ENCODE assay signal across 7 cellular contexts in genomic region chr5:112419050-112419595, GRCh38. TPM values are rescaled to one million over a fixed set of nuclear protein-coding genes. Genes with fewer than 3 reads are reported as not detected.
DNase-seq lines count a peak whose midpoint lies in the region; ATAC-seq and TF ChIP-seq lines count a peak whose summit lies in the region.

A gene with protein sequence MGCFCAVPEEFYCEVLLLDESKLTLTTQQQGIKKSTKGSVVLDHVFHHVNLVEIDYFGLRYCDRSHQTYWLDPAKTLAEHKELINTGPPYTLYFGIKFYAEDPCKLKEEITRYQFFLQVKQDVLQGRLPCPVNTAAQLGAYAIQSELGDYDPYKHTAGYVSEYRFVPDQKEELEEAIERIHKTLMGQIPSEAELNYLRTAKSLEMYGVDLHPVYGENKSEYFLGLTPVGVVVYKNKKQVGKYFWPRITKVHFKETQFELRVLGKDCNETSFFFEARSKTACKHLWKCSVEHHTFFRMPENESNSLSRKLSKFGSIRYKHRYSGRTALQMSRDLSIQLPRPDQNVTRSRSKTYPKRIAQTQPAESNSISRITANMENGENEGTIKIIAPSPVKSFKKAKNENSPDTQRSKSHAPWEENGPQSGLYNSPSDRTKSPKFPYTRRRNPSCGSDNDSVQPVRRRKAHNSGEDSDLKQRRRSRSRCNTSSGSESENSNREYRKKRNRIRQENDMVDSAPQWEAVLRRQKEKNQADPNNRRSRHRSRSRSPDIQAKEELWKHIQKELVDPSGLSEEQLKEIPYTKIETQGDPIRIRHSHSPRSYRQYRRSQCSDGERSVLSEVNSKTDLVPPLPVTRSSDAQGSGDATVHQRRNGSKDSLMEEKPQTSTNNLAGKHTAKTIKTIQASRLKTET (minus strand): TSS chr5:112419277. CDS start chr5:112419039, 238 bp downstream.

- intact Hi-C loops in activated T-helper 1 cell treated with anti-CD3 and anti-CD28 coated beads, Interleukin-12 subunit alpha, Interleukin-12 subunit beta, Interleukin-2, Interleukin-4 antibody, amounts not matched to agents 30 ng/mL and 10 ng/mL and 1 ng/mL, durations not matched to agents 14 hours and 24 hours and 36 hours (cut with micrococcal nuclease) = loop anchor here (2.0 kb wide), 1 partner anchor 318 kb away; the partner anchor contains the start of gene APC
- intact Hi-C loops in head of caudate nucleus (cut with DNase I) = loop anchor here (5.0 kb wide), 1 partner anchor 207 kb away; no protein-coding TSS in a partner anchor

- H3K4me1 Mint-ChIP-seq in activated T-helper 1 cell treated with anti-CD3 and anti-CD28 coated beads, Interleukin-12 subunit alpha, Interleukin-12 subunit beta, Interleukin-2, Interleukin-4 antibody, amounts not matched to agents 30 ng/mL and 10 ng/mL and 1 ng/mL, durations not matched to agents 14 hours and 24 hours and 36 hours (ENCODE audit: low read depth) = peaks cover 10% of the 10 kb centered on the region
- H3K4me1 Mint-ChIP-seq in osteocyte (ENCODE audit: unreplicated experiment) = peaks cover 14% of the 10 kb centered on the region

- peak within 1 kb of the TSS; percentile 74 for H3K4me3 ChIP-seq in GM12864 (ENCODE audit: low read depth, low read length)

- TF ChIP-seq CTCF in GM12864 (IDR thresholded peaks at IDR 0.05; ENCODE audit: low read depth, low read length, missing control alignments) = no peak
- no peak for TF ChIP-seq CTCF in osteocyte (IDR thresholded peaks at IDR 0.05)

- peak within 1 kb of the TSS; percentile 1 for H3K27ac Mint-ChIP-seq in activated T-helper 1 cell treated with anti-CD3 and anti-CD28 coated beads, Interleukin-12 subunit alpha, Interleukin-12 subunit beta, Interleukin-2, Interleukin-4 antibody, amounts not matched to agents 30 ng/mL and 10 ng/mL and 1 ng/mL, durations not matched to agents 14 hours and 24 hours and 36 hours
- no peak within 1 kb of the TSS for H3K27ac Mint-ChIP-seq in osteocyte (ENCODE audit: unreplicated experiment)

- peaks cover 1% of the 10 kb centered on the region for H3K36me3 Mint-ChIP-seq in activated T-helper 1 cell treated with anti-CD3 and anti-CD28 coated beads, Interleukin-12 subunit alpha, Interleukin-12 subunit beta, Interleukin-2, Interleukin-4 antibody, amounts not matched to agents 30 ng/mL and 10 ng/mL and 1 ng/mL, durations not matched to agents 14 hours and 24 hours and 36 hours (ENCODE audit: low read depth)
- H3K36me3 Mint-ChIP-seq in osteocyte (ENCODE audit: unreplicated experiment) = no peaks in the 10 kb centered on the region

- H3K27me3 Mint-ChIP-seq in activated T-helper 1 cell treated with anti-CD3 and anti-CD28 coated beads, Interleukin-12 subunit alpha, Interleukin-12 subunit beta, Interleukin-2, Interleukin-4 antibody, amounts not matched to agents 30 ng/mL and 10 ng/mL and 1 ng/mL, durations not matched to agents 14 hours and 24 hours and 36 hours (ENCODE audit: insufficient read depth) = peaks cover 68% of the 10 kb centered on the region
- H3K27me3 Mint-ChIP-seq in osteocyte (ENCODE audit: unreplicated experiment) = peaks cover 42% of the 10 kb centered on the region

- H3K4me3 Mint-ChIP-seq in activated T-helper 1 cell treated with anti-CD3 and anti-CD28 coated beads, Interleukin-12 subunit alpha, Interleukin-12 subunit beta, Interleukin-2, Interleukin-4 antibody, amounts not matched to agents 30 ng/mL and 10 ng/mL and 1 ng/mL, durations not matched to agents 14 hours and 24 hours and 36 hours = peak within 1 kb of the TSS; percentile 81
- peak within 1 kb of the TSS; percentile 76 for H3K4me3 Mint-ChIP-seq in osteocyte (ENCODE audit: unreplicated experiment)

- DNase-seq in GM12864 (ENCODE audit: low read depth) = no peak
- no peak for DNase-seq in activated T-helper 1 cell treated with anti-CD3 and anti-CD28 coated beads, Interleukin-12 subunit alpha, Interleukin-12 subunit beta, Interleukin-2, Interleukin-4 antibody, amounts not matched to agents 30 ng/mL and 10 ng/mL and 1 ng/mL, durations not matched to agents 14 hours and 24 hours and 36 hours (ENCODE audit: low spot score)
- DNase-seq in head of caudate nucleus = peak in 35 of 42 donors; percentile 4 to 61 (median 34)
- no peak for DNase-seq in osteocyte (ENCODE audit: extremely low spot score, unreplicated experiment)
- no peak for DNase-seq in DMS153 (lab: John Stamatoyannopoulos, UW)

- ATAC-seq in HG03280 (IDR thresholded peaks at IDR 0.05; ENCODE audit: unreplicated experiment) (peak; percentile 13), HG03354 (IDR thresholded peaks at IDR 0.05; ENCODE audit: poor library complexity, severe bottlenecking, unreplicated experiment) (no peak)

- no peaks in the 10 kb centered on the region for H3K9me3 Mint-ChIP-seq in activated T-helper 1 cell treated with anti-CD3 and anti-CD28 coated beads, Interleukin-12 subunit alpha, Interleukin-12 subunit beta, Interleukin-2, Interleukin-4 antibody, amounts not matched to agents 30 ng/mL and 10 ng/mL and 1 ng/mL, durations not matched to agents 14 hours and 24 hours and 36 hours
- H3K9me3 Mint-ChIP-seq in osteocyte (ENCODE audit: unreplicated experiment) = no peaks in the 10 kb centered on the region

RNA-seq across cellular contexts. Expression of the gene that starts here (rescaled TPM):
- not detected in 2 replicates for total RNA-seq in activated T-helper 1 cell treated with anti-CD3 and anti-CD28 coated beads, Interleukin-12 subunit alpha, Interleukin-12 subunit beta, Interleukin-2, Interleukin-4 antibody, amounts not matched to agents 30 ng/mL and 10 ng/mL and 1 ng/mL, durations not matched to agents 14 hours and 24 hours and 36 hours
- 2.6 and 2.7 TPM in 2 replicates for total RNA-seq in osteocyte

Comparison
In these comparisons a context has a peak if more than half of its experiments do, and no peak if none do; other contexts are left out.
1. DNase-seq: peak in head of caudate nucleus (35 of 42); none in GM12864 (single experiment), activated T-helper 1 cell treated with anti-CD3 and anti-CD28 coated beads, Interleukin-12 subunit alpha, Interleukin-12 subunit beta, Interleukin-2, Interleukin-4 antibody, amounts not matched to agents 30 ng/mL and 10 ng/mL and 1 ng/mL, durations not matched to agents 14 hours and 24 hours and 36 hours (single experiment), osteocyte (single experiment) and DMS153 (single experiment).